17 cellular contexts compared by ENCODE assay signal in genomic region chr13:41785402-41786142, GRCh38.
DNase-seq lines count a peak whose midpoint lies in the region; ATAC-seq, FAIRE-seq and TF ChIP-seq lines count a peak whose summit lies in the region.
"Had no signal": no experiment of that assay in that cellular context is flagged by ENCODE, and none has a peak within 500 bp of the region (broad histone marks: within the 10 kb centered on the region; RNA-seq: fewer than 3 reads in every experiment).

No MANE protein-coding gene starts in this region.

- H3K9me3 Mint-ChIP-seq in nephron progenitor cell: no peaks in the 10 kb centered on the region
- H3K9me3 Mint-ChIP-seq: CD4-positive, CD25-positive, alpha-beta regulatory T cell had no signal

- no peaks in the 10 kb centered on the region for H3K9me3 ChIP-seq in K562 (replicated peaks; ENCODE audit: control insufficient read depth, insufficient read depth, low read depth, low read length)

- POLR2A ChIA-PET in K562 (lab: Yijun Ruan, JAX): no interaction called here

- no peaks in the 10 kb centered on the region for H3K36me3 Mint-ChIP-seq in nephron progenitor cell (ENCODE audit: low read depth)

- TF ChIP-seq CTCF in 22Rv1 (IDR thresholded peaks at IDR 0.05) (no peak), K562 (IDR thresholded peaks at IDR 0.05 in 2 of 3, conservative IDR thresholded peaks at IDR 0.05 in 1 of 3; ENCODE audit: insufficient read depth in 2 of 3, low read depth in 1 of 3, low read length in 3 of 3) (no peak), nephron progenitor cell (IDR thresholded peaks at IDR 0.05) (no peak)

- DNase-seq in GM12892 (ENCODE audit: insufficient read length) (no peak), K562 (ENCODE audit: extremely low read depth in 1 of 4, low spot score in 3 of 4) (no peak), nephron progenitor cell (no peak), T-helper 2 cell (no peak), RKO (ENCODE audit: low spot score) (no peak), NCI-H1694 treated with DMSO at 0.1 percent for 48 hours (lab: John Stamatoyannopoulos, UW) (no peak)
- DNase-seq: CD4-positive, CD25-positive, alpha-beta regulatory T cell; DMS79; GM23248; HCEC 1CT; KBM-7; NCI-H1436; NCI-H2029 treated with DMSO at 0.1 percent for 48 hours; NCI-H774; PC-3 had no signal

- no TSS peak for BruUV-seq in K562 (replicated peaks; lab: Mats Ljungman, UMichigan)

- no peak for TF ChIP-seq POLR2A in GM12892 (IDR thresholded peaks at IDR 0.05; ENCODE audit: low read depth, low read length)
- TF ChIP-seq POLR2A in K562 (conservative IDR thresholded peaks at IDR 0.05): no peak

- H3K4me1 Mint-ChIP-seq in nephron progenitor cell: no peaks in the 10 kb centered on the region

- H3K36me3 ChIP-seq in K562 (ENCODE audit: control insufficient read depth, insufficient read depth, low read length): 0 out of 3 replicates have a peak, but pooled peaks cover 4% of the 10 kb centered on the region

- FAIRE-seq in GM12892 (lab: Jason Lieb, UNC): peak; percentile 17
- FAIRE-seq in K562 (lab: Jason Lieb, UNC): no peak

- no peak overlapping the region for H3K4me3 ChIP-seq in K562
- H3K4me3 ChIP-seq: GM23248, SK-N-MC had no signal

- H3K27ac ChIP-seq in 22Rv1 (peak overlapping the region; percentile 3; the same call in 1 of the 2 replicates), K562 (ENCODE audit: extremely low read depth, low read depth, low read length) (no peak overlapping the region)
- H3K27ac ChIP-seq: GM23248, SK-N-MC had no signal

- H3K4me1 ChIP-seq in K562 (replicated peaks in 1 of 2; ENCODE audit: control insufficient read depth in 2 of 2, insufficient read depth in 2 of 2, low read length in 2 of 2): no peaks in the 10 kb centered on the region

- 0 out of 2 replicates have a peak, but pooled peaks cover 3% of the 10 kb centered on the region for H4K20me1 ChIP-seq in K562 (replicated peaks; ENCODE audit: control insufficient read depth, insufficient read depth, low read length)

- H3K27me3 Mint-ChIP-seq in nephron progenitor cell (ENCODE audit: low read depth, poor library complexity): no peaks in the 10 kb centered on the region
- H3K27me3 Mint-ChIP-seq: CD4-positive, CD25-positive, alpha-beta regulatory T cell had no signal

- in situ Hi-C loops in K562 (cut with MboI): no loop called here

- H3K27ac Mint-ChIP-seq in nephron progenitor cell: peak overlapping the region; percentile 5
- H3K27ac Mint-ChIP-seq: CD4-positive, CD25-positive, alpha-beta regulatory T cell had no signal

- H3K4me2 ChIP-seq in K562 (ENCODE audit: insufficient read depth, low read length): no peak overlapping the region

- no peak overlapping the region for H2AFZ ChIP-seq in K562 (ENCODE audit: low read depth, low read length)
- H2AFZ ChIP-seq: GM23248 had no signal

- TF ChIP-seq RAD21 in K562 (CRISPR knock-in tag; conservative IDR thresholded peaks at IDR 0.05 in 1 of 2, IDR thresholded peaks at IDR 0.05 in 1 of 2): no peak

- no peak overlapping the region for H3K4me3 Mint-ChIP-seq in nephron progenitor cell
- H3K4me3 Mint-ChIP-seq: CD4-positive, CD25-positive, alpha-beta regulatory T cell had no signal

- no peak for TF ChIP-seq EP300 in K562 (IDR thresholded peaks at IDR 0.05; ENCODE audit: low read length)

- H3K27me3 ChIP-seq in K562 (ENCODE audit: control insufficient read depth in 2 of 2, insufficient read depth in 2 of 2, low read length in 2 of 2): no peaks in the 10 kb centered on the region

- H3K9me1 ChIP-seq in K562 (ENCODE audit: control insufficient read depth, insufficient read depth, low read length): no peaks in the 10 kb centered on the region

- no peak for ATAC-seq in K562
- ATAC-seq: PC-3 had no signal

- no peaks in the 10 kb centered on the region for H3K79me2 ChIP-seq in K562 (ENCODE audit: control insufficient read depth, insufficient read depth, low read length)

- WGBS in K562 (ENCODE audit: insufficient coverage, low coverage, missing lambda C conversion rate): 84% methylated on average over 6 of the region's 6 CpGs

- intact Hi-C loops in K562 (cut with micrococcal nuclease): no loop called here

- CTCF ChIA-PET in K562 (lab: Yijun Ruan, JAX; ENCODE audit: low intra/inter-chr PET ratio): no interaction called here

- no peak overlapping the region for H3K9ac ChIP-seq in K562 (ENCODE audit: insufficient read depth in 1 of 2, low read depth in 2 of 2, low read length in 2 of 2)
- H3K9ac ChIP-seq: GM23248 had no signal

TF ChIP-seq in K562, 482 proteins besides CTCF, POLR2A, EP300 and RAD21:
- peak; percentile 31 for TF ChIP-seq MEIS2 (IDR thresholded peaks at IDR 0.05; ENCODE audit: partially characterized antibody)
- no peak for TF ChIP-seq PHF8 (IDR thresholded peaks at IDR 0.05; ENCODE audit: borderline replicate concordance, low read length)
- peak; percentile 61 for TF ChIP-seq ZNF316 (IDR thresholded peaks at IDR 0.05)
- peak; percentile 36 for TF ChIP-seq C11orf30 (IDR thresholded peaks at IDR 0.05; ENCODE audit: low read depth)
- TF ChIP-seq MAFG (tag; conservative IDR thresholded peaks at IDR 0.05): peak; percentile 46
- TF ChIP-seq SMARCA5 (IDR thresholded peaks at IDR 0.05): no peak
